Comparison of ENCODE assay signal across 1 cellular context in genomic region chr20:54122681-54123586, GRCh38.
A peak's percentile ranks its signal among the peaks of the same experiment; 100 is the strongest.
TF ChIP-seq lines count a peak whose summit lies in the region.

No MANE protein-coding gene starts in this region.

TF ChIP-seq in HepG2, 621 proteins besides CTCF, POLR2A, EP300 and RAD21 (continued from another document and continues in another):
- TF ChIP-seq PREB (CRISPR knock-in tag; IDR thresholded peaks at IDR 0.05) (no peak), RBFOX2 (IDR thresholded peaks at IDR 0.05; ENCODE audit: low read depth, low read length) (peak; percentile 81), MAZ (IDR thresholded peaks at IDR 0.05; ENCODE audit: borderline replicate concordance, low read depth, low read length) (no peak), MAZ (CRISPR knock-in tag; IDR thresholded peaks at IDR 0.05; ENCODE audit: low read depth) (peak; percentile 73; the same call in 1 of the 2 replicates), HMG20A (CRISPR knock-in tag; IDR thresholded peaks at IDR 0.05; ENCODE audit: borderline replicate concordance) (no peak), ZBTB43 (CRISPR knock-in tag; conservative IDR thresholded peaks at IDR 0.05) (peak; percentile 78; the same call in 1 of the 2 replicates), WIZ (CRISPR knock-in tag; IDR thresholded peaks at IDR 0.05) (peak; percentile 50; the same call in 1 of the 2 replicates), PRDM15 (CRISPR knock-in tag; IDR thresholded peaks at IDR 0.05) (peak; percentile 39; the same call in 1 of the 2 replicates), GATAD1 (CRISPR knock-in tag; IDR thresholded peaks at IDR 0.05) (no peak), KLF12 (CRISPR knock-in tag; IDR thresholded peaks at IDR 0.05; ENCODE audit: borderline replicate concordance) (0 out of 2 replicates have a peak, but pooled peaks have one; percentile 54), SMARCC2 (IDR thresholded peaks at IDR 0.05) (0 out of 2 replicates have a peak, but pooled peaks have one; percentile 10), FOXK2 (IDR thresholded peaks at IDR 0.05) (peak; percentile 31; the same call in 1 of the 2 replicates), CEBPG (CRISPR knock-in tag; IDR thresholded peaks at IDR 0.05) (peak; percentile 62; the same call in 1 of the 2 replicates), ZNF264 (CRISPR knock-in tag; IDR thresholded peaks at IDR 0.05) (peak; percentile 73; the same call in 1 of the 2 replicates), DNMT3B (CRISPR knock-in tag; conservative IDR thresholded peaks at IDR 0.05) (no peak), SATB2 (CRISPR knock-in tag; IDR thresholded peaks at IDR 0.05) (0 out of 2 replicates have a peak, but pooled peaks have one; percentile 67), ZNF33B (CRISPR knock-in tag; IDR thresholded peaks at IDR 0.05) (0 out of 2 replicates have a peak, but pooled peaks have one; percentile 14), ZSCAN25 (CRISPR knock-in tag; IDR thresholded peaks at IDR 0.05) (no peak; the same call in 1 of the 2 replicates), BORCS8-MEF2B (CRISPR knock-in tag; IDR thresholded peaks at IDR 0.05) (no peak), NAIF1 (CRISPR knock-in tag; IDR thresholded peaks at IDR 0.05; ENCODE audit: borderline replicate concordance) (peak; percentile 30; the same call in 1 of the 2 replicates), AGO1 (IDR thresholded peaks at IDR 0.05; ENCODE audit: low read depth, low read length, poor library complexity, severe bottlenecking) (no peak), CEBPB (IDR thresholded peaks at IDR 0.05; ENCODE audit: borderline replicate concordance, low read depth, low read length) (peak; percentile 50; the same call in 1 of the 2 replicates), ZNF790 (CRISPR knock-in tag; IDR thresholded peaks at IDR 0.05; ENCODE audit: borderline replicate concordance) (0 out of 2 replicates have a peak, but pooled peaks have one; percentile 2), ZC3H13 (CRISPR knock-in tag; IDR thresholded peaks at IDR 0.05) (peak; percentile 58; the same call in 1 of the 2 replicates), FOXP4 (CRISPR knock-in tag; IDR thresholded peaks at IDR 0.05) (0 out of 2 replicates have a peak, but pooled peaks have one; percentile 28), MEIS2 (CRISPR knock-in tag; IDR thresholded peaks at IDR 0.05) (0 out of 2 replicates have a peak, but pooled peaks have one; percentile 58), ZNF614 (CRISPR knock-in tag; IDR thresholded peaks at IDR 0.05; ENCODE audit: borderline replicate concordance) (peak; percentile 53; the same call in 1 of the 2 replicates), ZBTB2 (CRISPR knock-in tag; IDR thresholded peaks at IDR 0.05; ENCODE audit: low read depth) (0 out of 2 replicates have a peak, but pooled peaks have one; percentile 49), ZHX2 (IDR thresholded peaks at IDR 0.05; ENCODE audit: low read depth) (no peak), ZHX2 (CRISPR knock-in tag; IDR thresholded peaks at IDR 0.05; ENCODE audit: borderline replicate concordance) (no peak), ZNF652 (CRISPR knock-in tag; IDR thresholded peaks at IDR 0.05; ENCODE audit: borderline replicate concordance, low read depth) (peak; percentile 90), ZNF567 (CRISPR knock-in tag; IDR thresholded peaks at IDR 0.05; ENCODE audit: borderline replicate concordance) (no peak), ELF4 (CRISPR knock-in tag; IDR thresholded peaks at IDR 0.05; ENCODE audit: borderline replicate concordance) (0 out of 2 replicates have a peak, but pooled peaks have one; percentile 71), KDM2A (CRISPR knock-in tag; IDR thresholded peaks at IDR 0.05; ENCODE audit: borderline replicate concordance, low read depth) (no peak), GMEB1 (CRISPR knock-in tag; IDR thresholded peaks at IDR 0.05; ENCODE audit: borderline replicate concordance) (no peak), ZNF557 (CRISPR knock-in tag; IDR thresholded peaks at IDR 0.05) (0 out of 2 replicates have a peak, but pooled peaks have one; percentile 50), ZNF749 (CRISPR knock-in tag; IDR thresholded peaks at IDR 0.05; ENCODE audit: borderline replicate concordance) (no peak), GATA4 (IDR thresholded peaks at IDR 0.05; ENCODE audit: borderline replicate concordance, low read depth) (no peak), THAP11 (CRISPR knock-in tag; IDR thresholded peaks at IDR 0.05) (no peak), ZNF501 (CRISPR knock-in tag; IDR thresholded peaks at IDR 0.05) (peak; percentile 75), POLR2AphosphoS2 (IDR thresholded peaks at IDR 0.05; ENCODE audit: low read depth, low read length) (0 out of 2 replicates have a peak, but pooled peaks have one; percentile 88), ZNF550 (CRISPR knock-in tag; IDR thresholded peaks at IDR 0.05; ENCODE audit: borderline replicate concordance) (no peak), POLR2AphosphoS5 (IDR thresholded peaks at IDR 0.05; ENCODE audit: low read depth, low read length) (no peak; the same call in 1 of the 2 replicates), SP2 (CRISPR knock-in tag; IDR thresholded peaks at IDR 0.05) (no peak), SALL2 (CRISPR knock-in tag; IDR thresholded peaks at IDR 0.05) (0 out of 2 replicates have a peak, but pooled peaks have one; percentile 21), YEATS4 (CRISPR knock-in tag; IDR thresholded peaks at IDR 0.05; ENCODE audit: borderline replicate concordance) (no peak; the same call in 1 of the 2 replicates), FOSL1 (CRISPR knock-in tag; IDR thresholded peaks at IDR 0.05; ENCODE audit: borderline replicate concordance) (no peak), PHF20 (CRISPR knock-in tag; IDR thresholded peaks at IDR 0.05) (0 out of 2 replicates have a peak, but pooled peaks have one; percentile 19), CBX5 (CRISPR knock-in tag; IDR thresholded peaks at IDR 0.05; ENCODE audit: borderline replicate concordance) (0 out of 2 replicates have a peak, but pooled peaks have one; percentile 25)
